ENCODE assay signal across 11 cellular contexts in the genomic region with DNA sequence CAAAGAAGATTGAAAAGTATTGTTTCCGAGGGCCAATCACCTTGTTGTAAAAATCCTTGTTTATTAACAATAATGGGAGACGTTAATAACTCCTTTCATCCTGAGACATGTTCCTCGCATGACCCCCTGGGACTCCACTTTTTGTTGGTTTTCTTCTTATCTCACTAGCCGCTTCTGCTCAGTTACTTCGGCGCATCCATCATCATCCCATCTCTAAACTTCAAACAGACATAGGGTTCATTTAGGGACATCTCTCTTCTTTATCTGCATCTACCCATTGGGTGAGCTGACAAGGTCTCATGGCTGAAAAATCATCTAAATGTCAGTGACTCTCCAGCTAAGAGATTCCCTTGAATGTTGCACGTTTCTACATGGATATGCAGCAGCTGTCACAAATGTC.
"Had no signal": no experiment of that assay in that cellular context is flagged by ENCODE, and none has a peak within 500 bp of the region (broad histone marks: within the 10 kb centered on the region; RNA-seq: fewer than 3 reads in every experiment).

No MANE protein-coding gene starts in this region.

- DNase-seq: GM23248, GOT3, H7, H9, HCEC 1CT, HFFc6 had no signal

- ATAC-seq: GM23338, HCT116 had no signal

- FAIRE-seq: H1, H54 had no signal

- H3K27ac ChIP-seq: GM23248 had no signal

- H3K9me3 ChIP-seq: HAP-1 had no signal

- H3K4me3 ChIP-seq: GM23248, GM23338, HAP-1 had no signal

- H3K36me3 ChIP-seq: HAP-1 had no signal

- H3K9ac ChIP-seq: GM23248 had no signal

- H3K4me1 ChIP-seq: HAP-1 had no signal

- H3K4me2 ChIP-seq: GM23338 had no signal

- H2AFZ ChIP-seq: GM23248, GM23338 had no signal
